ENCODE assay signal across 19 cellular contexts in genomic region chr4:12486995-12487394, GRCh38.
DNase-seq lines count a peak whose midpoint lies in the region; ATAC-seq and TF ChIP-seq lines count a peak whose summit lies in the region.
"Had no signal": no experiment of that assay in that cellular context is flagged by ENCODE, and none has a peak within 500 bp of the region (broad histone marks: within the 10 kb centered on the region; RNA-seq: fewer than 3 reads in every experiment).

No MANE protein-coding gene starts in this region.

- peak; percentile 30 to 67 (median 56) for ATAC-seq in heart right ventricle
- peak; percentile 41 for ATAC-seq in mucosa of descending colon
- ATAC-seq: GM12878 had no signal

- H3K4me3 ChIP-seq in cardiac fibroblast (replicated peaks in 1 of 2; ENCODE audit: low read depth in 2 of 2, low read length in 2 of 2) (no peak overlapping the region), heart right ventricle (no peak overlapping the region), mucosa of descending colon (no peak overlapping the region), SK-N-SH (ENCODE audit: low read depth in 2 of 2, low read length in 1 of 2) (no peak overlapping the region), Peyer's patch (no peak overlapping the region)
- H3K4me3 ChIP-seq: GM12878, GM23248, HAP-1, PC-9 had no signal

- H3K79me2 ChIP-seq in SK-N-SH (ENCODE audit: insufficient read depth): no peaks in the 10 kb centered on the region

- no peak for TF ChIP-seq EP300 in SK-N-SH (IDR thresholded peaks at IDR 0.05; ENCODE audit: borderline replicate concordance in 1 of 2, low read depth in 1 of 2, low read length in 1 of 2)

- DNase-seq in NCI-H446 treated with DMSO at 0.1 percent for 48 hours (lab: John Stamatoyannopoulos, UW) (peak; percentile 0), cardiac fibroblast (ENCODE audit: low read depth in 2 of 2) (peak; percentile 56 to 81), heart right ventricle (peak; percentile 14 to 32), mucosa of descending colon (no peak), SK-N-SH (no peak), Peyer's patch (no peak)
- no peak for DNase-seq in activated T-cell treated with anti-CD3 and anti-CD28 coated beads, Interleukin-2, amount 50 U/mL, for 48 hours
- DNase-seq: C1 segment of cervical spinal cord; CD8-positive, alpha-beta memory T cell; DMS53; EL; GM23248; NCI-H1694 treated with DMSO at 0.1 percent for 48 hours; NCI-H2107; NCI-H226; NCI-H524 treated with DMSO at 0.1 percent for 48 hours; PC-9 had no signal

- H3K36me3 ChIP-seq in heart right ventricle (no peaks in the 10 kb centered on the region), mucosa of descending colon (ENCODE audit: low read depth) (no peaks in the 10 kb centered on the region), SK-N-SH (replicated peaks in 1 of 2; ENCODE audit: control insufficient read depth in 1 of 2, insufficient read depth in 2 of 2, low read length in 1 of 2) (no peaks in the 10 kb centered on the region), Peyer's patch (no peaks in the 10 kb centered on the region)
- H3K36me3 ChIP-seq: HAP-1 had no signal

- no peak overlapping the region for H2AFZ ChIP-seq in SK-N-SH (ENCODE audit: low read depth)
- H2AFZ ChIP-seq: GM23248, PC-9 had no signal

- POLR2A ChIA-PET in SK-N-SH (lab: Yijun Ruan, JAX): no interaction called here

- H3K4me2 ChIP-seq in SK-N-SH: no peak overlapping the region
- H3K4me2 ChIP-seq: PC-9 had no signal

- H3K9me3 ChIP-seq in heart right ventricle: peaks cover 0 to 37% (median 0%) of the 10 kb centered on the region in 11 donors
- no peaks in the 10 kb centered on the region for H3K9me3 ChIP-seq in mucosa of descending colon
- H3K9me3 ChIP-seq in SK-N-SH: 0 out of 2 replicates have a peak, but pooled peaks cover 7% of the 10 kb centered on the region
- no peaks in the 10 kb centered on the region for H3K9me3 ChIP-seq in Peyer's patch
- H3K9me3 ChIP-seq: HAP-1 had no signal

- no peaks in the 10 kb centered on the region for H3K9me2 ChIP-seq in SK-N-SH

- WGBS in heart right ventricle, 2 donors: 34 to 50% methylated on average over 2 of the region's 2 CpGs
- 28% methylated on average over 2 of the region's 2 CpGs for WGBS in SK-N-SH (ENCODE audit: low lambda C conversion rate)

- no peaks in the 10 kb centered on the region for H4K20me1 ChIP-seq in SK-N-SH (ENCODE audit: insufficient read depth)

- H3K4me1 ChIP-seq in heart right ventricle (peaks cover 0 to 18% (median 2%) of the 10 kb centered on the region in 9 donors), mucosa of descending colon (ENCODE audit: low read depth) (no peaks in the 10 kb centered on the region), SK-N-SH (ENCODE audit: control insufficient read depth in 1 of 2, insufficient read depth in 2 of 2, low read depth in 1 of 2, low read length in 1 of 2) (peaks cover 0 to 25% of the 10 kb centered on the region in 2 experiments; a peak in 2 of 4 replicates), Peyer's patch (no peaks in the 10 kb centered on the region)
- H3K4me1 ChIP-seq: HAP-1 had no signal

- H3K27ac ChIP-seq in heart right ventricle: peak overlapping the region in 9 of 10 donors; percentile 29 to 78 (median 66)
- H3K27ac ChIP-seq in SK-N-SH (ENCODE audit: low read depth in 2 of 2, low read length in 1 of 2): no peak overlapping the region
- H3K27ac ChIP-seq in Peyer's patch: no peak overlapping the region
- H3K27ac ChIP-seq: GM23248, PC-9 had no signal

- TF ChIP-seq POLR2A in Peyer's patch (IDR thresholded peaks at IDR 0.05): no peak

- H3K27me3 ChIP-seq in heart right ventricle (no peaks in the 10 kb centered on the region), SK-N-SH (ENCODE audit: insufficient read depth) (no peaks in the 10 kb centered on the region), Peyer's patch (no peaks in the 10 kb centered on the region)

- no peaks in the 10 kb centered on the region for H3F3A ChIP-seq in SK-N-SH (replicated peaks; ENCODE audit: insufficient read depth)

- TF ChIP-seq CTCF in cardiac fibroblast (IDR thresholded peaks at IDR 0.05; ENCODE audit: low read depth, low read length) (no peak), heart right ventricle (IDR thresholded peaks at IDR 0.05) (no peak), mucosa of descending colon (IDR thresholded peaks at IDR 0.05) (no peak), SK-N-SH (IDR thresholded peaks at IDR 0.05) (no peak), Peyer's patch (IDR thresholded peaks at IDR 0.05) (no peak)

- TF ChIP-seq RAD21 in SK-N-SH (IDR thresholded peaks at IDR 0.05; ENCODE audit: low read length): no peak

- intact Hi-C loops in heart right ventricle (cut with DNase I): loop anchor here in 2 of 10 donors (5.0 to 10.0 kb wide), 5 partner anchors 75 to 312 kb away; no protein-coding TSS in a partner anchor
- intact Hi-C loops in mucosa of descending colon (cut with DNase I, micrococcal nuclease): no loop called here

- H3K9ac ChIP-seq in SK-N-SH: no peak overlapping the region
- H3K9ac ChIP-seq: GM23248 had no signal

- CTCF ChIA-PET in SK-N-SH (lab: Yijun Ruan, JAX): no interaction called here

TF ChIP-seq in SK-N-SH, 30 proteins besides CTCF, POLR2A, EP300 and RAD21:
- no peak for TF ChIP-seq FOSL2 (IDR thresholded peaks at IDR 0.05; ENCODE audit: borderline replicate concordance, low read depth)
- TF ChIP-seq RCOR1 (IDR thresholded peaks at IDR 0.05; ENCODE audit: low read length): no peak
- no peak for TF ChIP-seq IRF3 (IDR thresholded peaks at IDR 0.05; ENCODE audit: low read depth, low read length)
- no peak for TF ChIP-seq TEAD4 (IDR thresholded peaks at IDR 0.05; ENCODE audit: borderline replicate concordance, insufficient read depth)
- no peak for TF ChIP-seq GATA2 (CRISPR knock-in tag; IDR thresholded peaks at IDR 0.05)
- TF ChIP-seq NFIC (IDR thresholded peaks at IDR 0.05; ENCODE audit: borderline replicate concordance): no peak

Comparison
In these comparisons a context has a peak if more than half of its experiments do, and no peak if none do; other contexts are left out.
1. DNase-seq: peak in NCI-H446 treated with DMSO at 0.1 percent for 48 hours (single experiment), cardiac fibroblast (2 of 2) and heart right ventricle (2 of 2); none in mucosa of descending colon (0 of 3), SK-N-SH (single experiment), Peyer's patch (0 of 3) and activated T-cell treated with anti-CD3 and anti-CD28 coated beads, Interleukin-2, amount 50 U/mL, for 48 hours (0 of 2).
2. H3K27ac ChIP-seq: peak in heart right ventricle (9 of 10); none in SK-N-SH (0 of 2) and Peyer's patch (0 of 4).